In the genomic region with DNA sequence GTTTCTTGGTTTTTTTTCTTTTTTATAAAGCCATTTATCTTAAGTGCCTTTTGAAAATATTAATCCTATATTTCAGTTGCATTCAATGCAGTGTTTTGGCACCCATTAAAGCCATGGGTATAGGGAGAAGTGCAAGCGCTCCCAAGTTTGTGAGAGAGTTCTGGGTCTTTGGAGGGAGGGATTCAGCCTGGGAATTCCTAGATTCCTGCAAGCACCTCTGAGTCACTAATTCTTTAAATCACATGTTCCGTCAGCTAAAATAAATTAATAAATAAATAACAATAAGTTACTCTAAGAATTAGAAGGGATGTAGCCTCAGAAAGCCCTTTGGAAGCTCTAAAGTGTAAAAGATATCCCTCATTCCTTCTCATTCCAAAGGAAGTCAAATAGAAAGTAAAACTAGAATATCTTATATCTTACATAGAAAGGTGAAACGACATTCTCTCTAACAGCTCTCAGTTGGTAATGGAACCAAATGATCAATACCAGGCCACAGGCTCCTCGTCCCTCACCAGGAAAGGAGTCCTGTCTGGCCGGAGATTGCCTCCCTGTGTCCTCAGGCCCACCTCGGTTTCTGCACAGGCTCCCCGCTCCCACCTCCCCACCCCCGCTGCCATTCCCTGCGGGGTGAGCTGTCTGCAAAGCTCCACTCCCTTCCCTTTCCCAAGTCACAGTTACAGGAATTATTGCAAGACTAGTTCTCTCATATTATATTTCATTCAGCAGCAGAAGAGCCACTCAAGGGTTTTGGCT, we compare ENCODE assay signal across 9 cellular contexts.
DNase-seq lines count a peak whose midpoint lies in the region; ATAC-seq and TF ChIP-seq lines count a peak whose summit lies in the region.
"Had no signal": no experiment of that assay in that cellular context is flagged by ENCODE, and none has a peak within 500 bp of the region (broad histone marks: within the 10 kb centered on the region; RNA-seq: fewer than 3 reads in every experiment).

No MANE protein-coding gene starts in this region.

- H3K4me3 Mint-ChIP-seq in activated CD8-positive, alpha-beta T cell treated with anti-CD3 and anti-CD28 coated beads for 36 hours = no peak overlapping the region

- no peak overlapping the region for H3K27ac Mint-ChIP-seq in activated CD8-positive, alpha-beta T cell treated with anti-CD3 and anti-CD28 coated beads for 36 hours

- H3K27ac ChIP-seq in lower lobe of right lung (peak overlapping the region; percentile 81), thyroid gland (peak overlapping the region in 2 of 3 donors; percentile 3 to 25)

- H3K36me3 ChIP-seq in endocrine pancreas (ENCODE audit: control insufficient read depth, insufficient read depth, low read length) (no peaks in the 10 kb centered on the region), lower lobe of right lung (no peaks in the 10 kb centered on the region), thyroid gland (no peaks in the 10 kb centered on the region)

- no peak for TF ChIP-seq POLR2A in thyroid gland (IDR thresholded peaks at IDR 0.05)

- POLR2A ChIA-PET in activated CD8-positive, alpha-beta T cell treated with anti-CD3 and anti-CD28 coated beads for 36 hours (lab: Charles Lee) = no interaction called here

- no peaks in the 10 kb centered on the region for H3K9me3 Mint-ChIP-seq in activated CD8-positive, alpha-beta T cell treated with anti-CD3 and anti-CD28 coated beads for 36 hours

- WGBS in thyroid gland, 2 donors = 42 to 49% methylated on average over 9 of the region's 9 CpGs

- no peaks in the 10 kb centered on the region for H3K4me1 Mint-ChIP-seq in activated CD8-positive, alpha-beta T cell treated with anti-CD3 and anti-CD28 coated beads for 36 hours (ENCODE audit: low read depth)

- no peaks in the 10 kb centered on the region for H3K36me3 Mint-ChIP-seq in activated CD8-positive, alpha-beta T cell treated with anti-CD3 and anti-CD28 coated beads for 36 hours (ENCODE audit: low read depth)

- H3K27me3 ChIP-seq in endocrine pancreas (ENCODE audit: control insufficient read depth, insufficient read depth, low read length) (no peaks in the 10 kb centered on the region), lower lobe of right lung (ENCODE audit: low read depth) (no peaks in the 10 kb centered on the region), thyroid gland (no peaks in the 10 kb centered on the region)

- peak; percentile 69 to 88 for ATAC-seq in lower lobe of right lung
- ATAC-seq in activated CD8-positive, alpha-beta T cell treated with anti-CD3 and anti-CD28 coated beads for 36 hours = no peak

- CTCF ChIA-PET in activated CD8-positive, alpha-beta T cell treated with anti-CD3 and anti-CD28 coated beads for 36 hours (lab: Charles Lee) = no interaction called here

- H3K9ac ChIP-seq in endocrine pancreas (ENCODE audit: control insufficient read depth, insufficient read depth, low read length) = no peak overlapping the region

- intact Hi-C loops in lower lobe of right lung (cut with DNase I) (no loop called here), thyroid gland (cut with DNase I) (no loop called here)
- intact Hi-C loops in activated CD8-positive, alpha-beta T cell treated with anti-CD3 and anti-CD28 coated beads for 36 hours (cut with micrococcal nuclease) = no loop called here

- H3K27me3 Mint-ChIP-seq in activated CD8-positive, alpha-beta T cell treated with anti-CD3 and anti-CD28 coated beads for 36 hours = peaks cover 6% of the 10 kb centered on the region

- H3K4me3 ChIP-seq in endocrine pancreas (ENCODE audit: control insufficient read depth, insufficient read depth, low read length) = peak overlapping the region; percentile 69
- peak overlapping the region; percentile 53 for H3K4me3 ChIP-seq in lower lobe of right lung
- peak overlapping the region in 2 of 3 donors; percentile 15 to 20 for H3K4me3 ChIP-seq in thyroid gland (replicated peaks in 1 of 3)

- peaks cover 9% of the 10 kb centered on the region for H3K4me1 ChIP-seq in endocrine pancreas (ENCODE audit: control insufficient read depth, insufficient read depth, low read length)
- H3K4me1 ChIP-seq in lower lobe of right lung = peaks cover 9% of the 10 kb centered on the region
- peaks cover 4 to 6% of the 10 kb centered on the region in 2 donors for H3K4me1 ChIP-seq in thyroid gland

- DNase-seq in HuH-7 (ENCODE audit: low spot score) = peak; percentile 24
- no peak for DNase-seq in lower lobe of right lung
- peak; percentile 20 for DNase-seq in thyroid gland
- no peak for DNase-seq in KG1 (lab: John Stamatoyannopoulos, UW)
- DNase-seq in activated T-cell treated with anti-CD3 and anti-CD28 coated beads for 4 hours = no peak
- no peak for DNase-seq in activated CD8-positive, alpha-beta T cell treated with anti-CD3 and anti-CD28 coated beads for 36 hours
- no peak for DNase-seq in SHP77 treated with DMSO at 0.1 percent for 48 hours (lab: John Stamatoyannopoulos, UW)
- DNase-seq: stimulated activated CD4-positive, alpha-beta T cell treated with anti-CD3 and anti-CD28 coated beads, Interleukin-1b, Interleukin-23, amount 100 ng/mL, for 48 hours had no signal

- no peaks in the 10 kb centered on the region for H3K9me3 ChIP-seq in endocrine pancreas (ENCODE audit: control insufficient read depth, low read length)
- no peaks in the 10 kb centered on the region for H3K9me3 ChIP-seq in lower lobe of right lung
- H3K9me3 ChIP-seq in thyroid gland = no peaks in the 10 kb centered on the region

- TF ChIP-seq CTCF in lower lobe of right lung (IDR thresholded peaks at IDR 0.05) (no peak), thyroid gland (IDR thresholded peaks at IDR 0.05) (no peak)
- TF ChIP-seq CTCF in activated CD8-positive, alpha-beta T cell treated with anti-CD3 and anti-CD28 coated beads for 36 hours (IDR thresholded peaks at IDR 0.05) = no peak

Comparison
In these comparisons a context has a peak if more than half of its experiments do, and no peak if none do; other contexts are left out.
1. DNase-seq: peak in HuH-7 (single experiment) and thyroid gland (2 of 2); none in lower lobe of right lung (single experiment), KG1 (single experiment), activated T-cell treated with anti-CD3 and anti-CD28 coated beads for 4 hours (single experiment), activated CD8-positive, alpha-beta T cell treated with anti-CD3 and anti-CD28 coated beads for 36 hours (single experiment) and SHP77 treated with DMSO at 0.1 percent for 48 hours (single experiment).
2. H3K4me3 ChIP-seq: peak in every context shown above with its lines; median percentile 69 in endocrine pancreas; 53 in lower lobe of right lung; 18 in thyroid gland.